In the genomic region with DNA sequence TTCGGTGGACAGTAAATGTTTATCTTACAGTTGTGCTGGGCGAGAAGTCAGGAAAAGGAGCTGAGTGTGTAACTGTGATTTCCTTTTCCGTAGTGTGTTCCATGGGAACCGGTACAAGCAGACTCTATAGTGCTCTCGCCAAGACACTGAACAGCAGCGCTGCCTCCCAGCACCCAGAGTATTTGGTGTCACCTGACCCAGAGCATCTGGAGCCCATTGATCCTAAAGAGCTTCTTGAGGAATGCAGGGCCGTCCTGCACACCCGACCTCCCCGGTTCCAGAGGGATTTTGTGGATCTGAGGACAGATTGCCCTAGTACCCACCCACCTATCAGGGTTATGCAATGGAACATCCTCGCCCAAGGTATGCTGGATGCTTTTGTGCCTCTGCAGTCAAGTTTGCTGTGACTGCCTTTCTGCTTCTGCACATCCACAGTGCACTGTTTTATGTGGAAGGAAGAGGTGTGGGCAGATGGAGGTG, we compare ENCODE assay signal across 1 cellular context.
TF ChIP-seq lines count a peak whose summit lies in the region.

No MANE protein-coding gene starts in this region.

TF ChIP-seq in A549, 52 proteins besides CTCF, POLR2A, EP300 and RAD21:
- no peak for TF ChIP-seq CBX8 (IDR thresholded peaks at IDR 0.05)
- TF ChIP-seq, protein P1, sequence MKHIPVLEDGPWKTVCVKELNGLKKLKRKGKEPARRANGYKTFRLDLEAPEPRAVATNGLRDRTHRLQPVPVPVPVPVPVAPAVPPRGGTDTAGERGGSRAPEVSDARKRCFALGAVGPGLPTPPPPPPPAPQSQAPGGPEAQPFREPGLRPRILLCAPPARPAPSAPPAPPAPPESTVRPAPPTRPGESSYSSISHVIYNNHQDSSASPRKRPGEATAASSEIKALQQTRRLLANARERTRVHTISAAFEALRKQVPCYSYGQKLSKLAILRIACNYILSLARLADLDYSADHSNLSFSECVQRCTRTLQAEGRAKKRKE (CRISPR knock-in tag; IDR thresholded peaks at IDR 0.05; ENCODE audit: low read depth) = no peak
- no peak for TF ChIP-seq HOXB13 (CRISPR knock-in tag; IDR thresholded peaks at IDR 0.05; ENCODE audit: low read depth)
- TF ChIP-seq, protein P2, sequence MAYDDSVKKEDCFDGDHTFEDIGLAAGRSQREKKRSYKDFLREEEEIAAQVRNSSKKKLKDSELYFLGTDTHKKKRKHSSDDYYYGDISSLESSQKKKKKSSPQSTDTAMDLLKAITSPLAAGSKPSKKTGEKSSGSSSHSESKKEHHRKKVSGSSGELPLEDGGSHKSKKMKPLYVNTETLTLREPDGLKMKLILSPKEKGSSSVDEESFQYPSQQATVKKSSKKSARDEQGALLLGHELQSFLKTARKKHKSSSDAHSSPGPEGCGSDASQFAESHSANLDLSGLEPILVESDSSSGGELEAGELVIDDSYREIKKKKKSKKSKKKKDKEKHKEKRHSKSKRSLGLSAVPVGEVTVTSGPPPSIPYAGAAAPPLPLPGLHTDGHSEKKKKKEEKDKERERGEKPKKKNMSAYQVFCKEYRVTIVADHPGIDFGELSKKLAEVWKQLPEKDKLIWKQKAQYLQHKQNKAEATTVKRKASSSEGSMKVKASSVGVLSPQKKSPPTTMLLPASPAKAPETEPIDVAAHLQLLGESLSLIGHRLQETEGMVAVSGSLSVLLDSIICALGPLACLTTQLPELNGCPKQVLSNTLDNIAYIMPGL (CRISPR knock-in tag; IDR thresholded peaks at IDR 0.05; ENCODE audit: borderline replicate concordance) = no peak
- no peak for TF ChIP-seq TP53 (CRISPR knock-in tag; IDR thresholded peaks at IDR 0.05)
- no peak for TF ChIP-seq BHLHE40 (IDR thresholded peaks at IDR 0.05; ENCODE audit: low read depth, low read length)
- no peak for TF ChIP-seq CBX2 (IDR thresholded peaks at IDR 0.05; ENCODE audit: borderline replicate concordance, low read depth)
- TF ChIP-seq, protein P3, sequence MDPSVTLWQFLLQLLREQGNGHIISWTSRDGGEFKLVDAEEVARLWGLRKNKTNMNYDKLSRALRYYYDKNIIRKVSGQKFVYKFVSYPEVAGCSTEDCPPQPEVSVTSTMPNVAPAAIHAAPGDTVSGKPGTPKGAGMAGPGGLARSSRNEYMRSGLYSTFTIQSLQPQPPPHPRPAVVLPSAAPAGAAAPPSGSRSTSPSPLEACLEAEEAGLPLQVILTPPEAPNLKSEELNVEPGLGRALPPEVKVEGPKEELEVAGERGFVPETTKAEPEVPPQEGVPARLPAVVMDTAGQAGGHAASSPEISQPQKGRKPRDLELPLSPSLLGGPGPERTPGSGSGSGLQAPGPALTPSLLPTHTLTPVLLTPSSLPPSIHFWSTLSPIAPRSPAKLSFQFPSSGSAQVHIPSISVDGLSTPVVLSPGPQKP (IDR thresholded peaks at IDR 0.05; ENCODE audit: low read depth, low read length) = no peak
- no peak for TF ChIP-seq HEYL (CRISPR knock-in tag; IDR thresholded peaks at IDR 0.05)
- no peak for TF ChIP-seq ESRRA (IDR thresholded peaks at IDR 0.05; ENCODE audit: borderline replicate concordance, low read length)
- TF ChIP-seq ZC3H11A (IDR thresholded peaks at IDR 0.05) = no peak
- TF ChIP-seq FOSL2 (IDR thresholded peaks at IDR 0.05) = no peak
- TF ChIP-seq FOSL2 (CRISPR knock-in tag; IDR thresholded peaks at IDR 0.05) = no peak
- TF ChIP-seq, protein P4, sequence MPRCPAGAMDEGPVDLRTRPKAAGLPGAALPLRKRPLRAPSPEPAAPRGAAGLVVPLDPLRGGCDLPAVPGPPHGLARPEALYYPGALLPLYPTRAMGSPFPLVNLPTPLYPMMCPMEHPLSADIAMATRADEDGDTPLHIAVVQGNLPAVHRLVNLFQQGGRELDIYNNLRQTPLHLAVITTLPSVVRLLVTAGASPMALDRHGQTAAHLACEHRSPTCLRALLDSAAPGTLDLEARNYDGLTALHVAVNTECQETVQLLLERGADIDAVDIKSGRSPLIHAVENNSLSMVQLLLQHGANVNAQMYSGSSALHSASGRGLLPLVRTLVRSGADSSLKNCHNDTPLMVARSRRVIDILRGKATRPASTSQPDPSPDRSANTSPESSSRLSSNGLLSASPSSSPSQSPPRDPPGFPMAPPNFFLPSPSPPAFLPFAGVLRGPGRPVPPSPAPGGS (IDR thresholded peaks at IDR 0.05) = no peak
- no peak for TF ChIP-seq ZNF302 (CRISPR knock-in tag; IDR thresholded peaks at IDR 0.05)
- no peak for TF ChIP-seq RCOR1 (IDR thresholded peaks at IDR 0.05; ENCODE audit: low read depth, low read length)
- no peak for TF ChIP-seq JUNB (IDR thresholded peaks at IDR 0.05)
- no peak for TF ChIP-seq SMC3 (IDR thresholded peaks at IDR 0.05)
- no peak for TF ChIP-seq ZSCAN20 (CRISPR knock-in tag; IDR thresholded peaks at IDR 0.05)
- TF ChIP-seq JUN (IDR thresholded peaks at IDR 0.05) = no peak
- TF ChIP-seq RNF2 (IDR thresholded peaks at IDR 0.05; ENCODE audit: borderline replicate concordance, low read depth) = no peak
